Comparison of ENCODE assay signal across 19 cellular contexts in genomic region chr9:23849379-23849778, GRCh38. TPM values are rescaled to one million over a fixed set of nuclear protein-coding genes. Genes with fewer than 3 reads are reported as not detected.
DNase-seq lines count a peak whose midpoint lies in the region; TF ChIP-seq lines count a peak whose summit lies in the region.
"Had no signal": no experiment of that assay in that cellular context is flagged by ENCODE, and none has a peak within 500 bp of the region (broad histone marks: within the 10 kb centered on the region; RNA-seq: fewer than 3 reads in every experiment).

No MANE protein-coding gene starts in this region.

- H3K36me3 ChIP-seq in H7 (replicated peaks; ENCODE audit: control insufficient read depth, insufficient read depth, low read length) (no peaks in the 10 kb centered on the region), NT2/D1 (ENCODE audit: insufficient read depth, insufficient read length, low read length) (no peaks in the 10 kb centered on the region), iPS DF 6.9 (ENCODE audit: control insufficient read depth, insufficient read depth, low read length) (no peaks in the 10 kb centered on the region)
- H3K36me3 ChIP-seq: BE2C, vagina had no signal

- intact Hi-C loops in posterior vena cava (cut with DNase I): no loop called here

- H3K4me3 ChIP-seq in H7 (ENCODE audit: insufficient read depth, low read depth, low read length): peak overlapping the region; percentile 67
- H3K4me3 ChIP-seq in NT2/D1 (ENCODE audit: insufficient read length, low read depth): peak overlapping the region; percentile 72
- peak overlapping the region; percentile 37; the same call in 1 of the 2 replicates for H3K4me3 ChIP-seq in iPS DF 6.9 (ENCODE audit: low read length)
- H3K4me3 ChIP-seq: K562 had no signal

- no peak overlapping the region for H3K9ac ChIP-seq in NT2/D1 (ENCODE audit: insufficient read length, low read depth)

- DNase-seq in H7: peak; percentile 16
- no peak for DNase-seq in NT2/D1 (ENCODE audit: low read depth, low spot score)
- DNase-seq in iPS DF 6.9 (ENCODE audit: low read depth, low spot score): no peak
- DNase-seq in progenitor cell of endocrine pancreas (ENCODE audit: low spot score, unreplicated experiment): no peak
- DNase-seq in T-helper 2 cell: no peak
- DNase-seq in posterior vena cava (ENCODE audit: low spot score): no peak
- no peak for DNase-seq in caudate nucleus (lab: John Stamatoyannopoulos, UW)
- DNase-seq: BE2C; cortex of kidney; DMS153; GOT3; stimulated activated naive CD4-positive, alpha-beta T cell; SW 1271 had no signal

- no peaks in the 10 kb centered on the region for H3K36me3 Mint-ChIP-seq in progenitor cell of endocrine pancreas (ENCODE audit: insufficient read depth)

- H3K27ac ChIP-seq in iPS DF 6.9 (ENCODE audit: low read length) (no peak overlapping the region), caudate nucleus (ENCODE audit: low read depth, low read length) (no peak overlapping the region)
- H3K27ac ChIP-seq: skin epidermis, vagina, VCaP had no signal

- peaks cover 15% of the 10 kb centered on the region for H3K27me3 ChIP-seq in H7 (ENCODE audit: control insufficient read depth, insufficient read depth, low read length)
- H3K27me3 ChIP-seq in NT2/D1 (ENCODE audit: insufficient read depth, insufficient read length): peaks cover 30% of the 10 kb centered on the region
- no peaks in the 10 kb centered on the region for H3K27me3 ChIP-seq in iPS DF 6.9 (ENCODE audit: control insufficient read depth, insufficient read depth, low read length)
- H3K27me3 ChIP-seq: vagina had no signal

- H3K9me3 ChIP-seq in NT2/D1 (ENCODE audit: insufficient read depth, low read length) (no peaks in the 10 kb centered on the region), iPS DF 6.9 (ENCODE audit: control insufficient read depth, insufficient read depth, low read length) (no peaks in the 10 kb centered on the region)
- H3K9me3 ChIP-seq: BE2C, vagina had no signal

- peak overlapping the region; percentile 78 for H3K4me3 Mint-ChIP-seq in progenitor cell of endocrine pancreas (ENCODE audit: low read depth)
- H3K4me3 Mint-ChIP-seq: natural killer cell treated with Interleukin-12 subunit alpha and Interleukin-12 subunit beta and Interleukin-15 and Interleukin-18, amount 100 ng/mL, for 72 hours had no signal

- H3K27me3 Mint-ChIP-seq in progenitor cell of endocrine pancreas: peaks cover 48% of the 10 kb centered on the region

- no peak for TF ChIP-seq CTCF in progenitor cell of endocrine pancreas (IDR thresholded peaks at IDR 0.05; ENCODE audit: unreplicated experiment)

- H3K4me1 ChIP-seq in NT2/D1 (ENCODE audit: insufficient read depth, insufficient read length) (no peaks in the 10 kb centered on the region), iPS DF 6.9 (ENCODE audit: control insufficient read depth, insufficient read depth, low read length) (no peaks in the 10 kb centered on the region)
- H3K4me1 ChIP-seq: BE2C had no signal

- no CpG with 5 or more reads among the region's 5 CpGs for WGBS in iPS DF 6.9 (ENCODE audit: insufficient coverage, insufficient read length)

- H3K4me1 Mint-ChIP-seq in progenitor cell of endocrine pancreas (ENCODE audit: low read depth): peaks cover 14% of the 10 kb centered on the region

- no peaks in the 10 kb centered on the region for H3K9me3 Mint-ChIP-seq in progenitor cell of endocrine pancreas (ENCODE audit: low read depth)

- H3K27ac Mint-ChIP-seq in progenitor cell of endocrine pancreas: peak overlapping the region; percentile 77
- H3K27ac Mint-ChIP-seq: natural killer cell treated with Interleukin-12 subunit alpha and Interleukin-12 subunit beta and Interleukin-15 and Interleukin-18, amount 100 ng/mL, for 72 hours had no signal

RNA-seq across cellular contexts. Expression of gene ELAVL2, which starts 23.3 kb away (rescaled TPM):
- total RNA-seq in H7 (2014; rRNA removed; shearing (Covaris generic)): 14.2 and 25.9 TPM in 2 replicates
- total RNA-seq in progenitor cell of endocrine pancreas (1.7 and 2.2 TPM in 2 replicates), posterior vena cava (under 1 TPM in 1 of 2 donors, not detected in 1; 0.05 TPM)
- total RNA-seq: activated CD8-positive, alpha-beta memory T cell treated with anti-CD3 and anti-CD28 coated beads for 36 hours; K562; natural killer cell treated with Interleukin-12 subunit alpha and Interleukin-12 subunit beta and Interleukin-15 and Interleukin-18, amount 100 ng/mL, for 72 hours had no signal
